ENCODE assay signal across 1 cellular context in the genomic region with DNA sequence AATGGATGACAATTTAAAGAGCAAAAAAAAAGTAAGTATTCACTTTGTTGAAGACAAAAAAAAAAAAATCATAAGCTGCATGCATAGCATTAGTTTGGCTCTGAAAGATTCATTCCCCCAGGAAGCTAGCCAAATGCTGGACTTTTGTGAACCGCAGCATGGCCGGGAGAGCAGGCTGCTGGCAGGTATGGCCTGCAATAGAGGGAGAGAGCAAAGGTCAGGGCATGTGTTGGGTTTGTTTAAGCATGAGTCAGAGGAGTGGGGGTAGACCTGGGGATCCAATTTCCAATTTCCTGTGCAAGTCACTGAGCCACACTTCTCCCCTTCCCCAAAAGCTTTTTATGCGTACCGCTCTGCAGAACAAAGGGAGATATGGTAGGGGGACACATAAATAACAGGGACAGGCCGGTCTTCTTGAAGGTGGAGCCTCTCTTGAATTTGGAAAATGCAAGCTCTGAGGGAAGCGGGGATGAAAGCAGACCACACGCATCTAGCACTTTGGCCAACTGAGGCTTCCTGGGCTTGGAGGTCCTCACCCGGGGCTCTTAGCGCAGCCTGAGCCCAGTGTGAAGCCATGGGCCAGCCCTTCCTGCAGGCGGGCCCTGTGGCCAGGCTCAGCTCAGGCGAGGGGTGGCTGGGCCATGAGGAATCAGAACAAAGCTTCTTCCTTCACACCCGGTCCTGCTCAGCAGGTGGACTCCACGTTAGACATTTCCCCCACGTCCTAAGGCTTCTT.
TF ChIP-seq lines count a peak whose summit lies in the region.

No MANE protein-coding gene starts in this region.

TF ChIP-seq in K562, 482 proteins besides CTCF, POLR2A, EP300 and RAD21 (continued from another document and continues in another):
- TF ChIP-seq, protein P1, sequence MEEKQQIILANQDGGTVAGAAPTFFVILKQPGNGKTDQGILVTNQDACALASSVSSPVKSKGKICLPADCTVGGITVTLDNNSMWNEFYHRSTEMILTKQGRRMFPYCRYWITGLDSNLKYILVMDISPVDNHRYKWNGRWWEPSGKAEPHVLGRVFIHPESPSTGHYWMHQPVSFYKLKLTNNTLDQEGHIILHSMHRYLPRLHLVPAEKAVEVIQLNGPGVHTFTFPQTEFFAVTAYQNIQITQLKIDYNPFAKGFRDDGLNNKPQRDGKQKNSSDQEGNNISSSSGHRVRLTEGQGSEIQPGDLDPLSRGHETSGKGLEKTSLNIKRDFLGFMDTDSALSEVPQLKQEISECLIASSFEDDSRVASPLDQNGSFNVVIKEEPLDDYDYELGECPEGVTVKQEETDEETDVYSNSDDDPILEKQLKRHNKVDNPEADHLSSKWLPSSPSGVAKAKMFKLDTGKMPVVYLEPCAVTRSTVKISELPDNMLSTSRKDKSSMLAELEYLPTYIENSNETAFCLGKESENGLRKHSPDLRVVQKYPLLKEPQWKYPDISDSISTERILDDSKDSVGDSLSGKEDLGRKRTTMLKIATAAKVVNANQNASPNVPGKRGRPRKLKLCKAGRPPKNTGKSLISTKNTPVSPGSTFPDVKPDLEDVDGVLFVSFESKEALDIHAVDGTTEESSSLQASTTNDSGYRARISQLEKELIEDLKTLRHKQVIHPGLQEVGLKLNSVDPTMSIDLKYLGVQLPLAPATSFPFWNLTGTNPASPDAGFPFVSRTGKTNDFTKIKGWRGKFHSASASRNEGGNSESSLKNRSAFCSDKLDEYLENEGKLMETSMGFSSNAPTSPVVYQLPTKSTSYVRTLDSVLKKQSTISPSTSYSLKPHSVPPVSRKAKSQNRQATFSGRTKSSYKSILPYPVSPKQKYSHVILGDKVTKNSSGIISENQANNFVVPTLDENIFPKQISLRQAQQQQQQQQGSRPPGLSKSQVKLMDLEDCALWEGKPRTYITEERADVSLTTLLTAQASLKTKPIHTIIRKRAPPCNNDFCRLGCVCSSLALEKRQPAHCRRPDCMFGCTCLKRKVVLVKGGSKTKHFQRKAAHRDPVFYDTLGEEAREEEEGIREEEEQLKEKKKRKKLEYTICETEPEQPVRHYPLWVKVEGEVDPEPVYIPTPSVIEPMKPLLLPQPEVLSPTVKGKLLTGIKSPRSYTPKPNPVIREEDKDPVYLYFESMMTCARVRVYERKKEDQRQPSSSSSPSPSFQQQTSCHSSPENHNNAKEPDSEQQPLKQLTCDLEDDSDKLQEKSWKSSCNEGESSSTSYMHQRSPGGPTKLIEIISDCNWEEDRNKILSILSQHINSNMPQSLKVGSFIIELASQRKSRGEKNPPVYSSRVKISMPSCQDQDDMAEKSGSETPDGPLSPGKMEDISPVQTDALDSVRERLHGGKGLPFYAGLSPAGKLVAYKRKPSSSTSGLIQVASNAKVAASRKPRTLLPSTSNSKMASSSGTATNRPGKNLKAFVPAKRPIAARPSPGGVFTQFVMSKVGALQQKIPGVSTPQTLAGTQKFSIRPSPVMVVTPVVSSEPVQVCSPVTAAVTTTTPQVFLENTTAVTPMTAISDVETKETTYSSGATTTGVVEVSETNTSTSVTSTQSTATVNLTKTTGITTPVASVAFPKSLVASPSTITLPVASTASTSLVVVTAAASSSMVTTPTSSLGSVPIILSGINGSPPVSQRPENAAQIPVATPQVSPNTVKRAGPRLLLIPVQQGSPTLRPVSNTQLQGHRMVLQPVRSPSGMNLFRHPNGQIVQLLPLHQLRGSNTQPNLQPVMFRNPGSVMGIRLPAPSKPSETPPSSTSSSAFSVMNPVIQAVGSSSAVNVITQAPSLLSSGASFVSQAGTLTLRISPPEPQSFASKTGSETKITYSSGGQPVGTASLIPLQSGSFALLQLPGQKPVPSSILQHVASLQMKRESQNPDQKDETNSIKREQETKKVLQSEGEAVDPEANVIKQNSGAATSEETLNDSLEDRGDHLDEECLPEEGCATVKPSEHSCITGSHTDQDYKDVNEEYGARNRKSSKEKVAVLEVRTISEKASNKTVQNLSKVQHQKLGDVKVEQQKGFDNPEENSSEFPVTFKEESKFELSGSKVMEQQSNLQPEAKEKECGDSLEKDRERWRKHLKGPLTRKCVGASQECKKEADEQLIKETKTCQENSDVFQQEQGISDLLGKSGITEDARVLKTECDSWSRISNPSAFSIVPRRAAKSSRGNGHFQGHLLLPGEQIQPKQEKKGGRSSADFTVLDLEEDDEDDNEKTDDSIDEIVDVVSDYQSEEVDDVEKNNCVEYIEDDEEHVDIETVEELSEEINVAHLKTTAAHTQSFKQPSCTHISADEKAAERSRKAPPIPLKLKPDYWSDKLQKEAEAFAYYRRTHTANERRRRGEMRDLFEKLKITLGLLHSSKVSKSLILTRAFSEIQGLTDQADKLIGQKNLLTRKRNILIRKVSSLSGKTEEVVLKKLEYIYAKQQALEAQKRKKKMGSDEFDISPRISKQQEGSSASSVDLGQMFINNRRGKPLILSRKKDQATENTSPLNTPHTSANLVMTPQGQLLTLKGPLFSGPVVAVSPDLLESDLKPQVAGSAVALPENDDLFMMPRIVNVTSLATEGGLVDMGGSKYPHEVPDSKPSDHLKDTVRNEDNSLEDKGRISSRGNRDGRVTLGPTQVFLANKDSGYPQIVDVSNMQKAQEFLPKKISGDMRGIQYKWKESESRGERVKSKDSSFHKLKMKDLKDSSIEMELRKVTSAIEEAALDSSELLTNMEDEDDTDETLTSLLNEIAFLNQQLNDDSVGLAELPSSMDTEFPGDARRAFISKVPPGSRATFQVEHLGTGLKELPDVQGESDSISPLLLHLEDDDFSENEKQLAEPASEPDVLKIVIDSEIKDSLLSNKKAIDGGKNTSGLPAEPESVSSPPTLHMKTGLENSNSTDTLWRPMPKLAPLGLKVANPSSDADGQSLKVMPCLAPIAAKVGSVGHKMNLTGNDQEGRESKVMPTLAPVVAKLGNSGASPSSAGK (IDR thresholded peaks at IDR 0.05) = peak; percentile 85
- TF ChIP-seq TSC22D4 (tag; IDR thresholded peaks at IDR 0.05) (no peak), GATAD2B (IDR thresholded peaks at IDR 0.05; ENCODE audit: borderline replicate concordance) (peak; percentile 16; the same call in 1 of the 2 replicates), FOXJ3 (CRISPR knock-in tag; IDR thresholded peaks at IDR 0.05) (no peak), ZNF224 (CRISPR knock-in tag; IDR thresholded peaks at IDR 0.05) (no peak), TBP (optimal IDR thresholded peaks at IDR 0.05; ENCODE audit: low read depth, low read length) (no peak), ETV1 (tag; conservative IDR thresholded peaks at IDR 0.05; ENCODE audit: low read depth) (peak; percentile 54; the same call in 1 of the 2 replicates), FIP1L1 (IDR thresholded peaks at IDR 0.05; ENCODE audit: low read depth, low read length, poor library complexity, severe bottlenecking) (no peak), CAMTA2 (CRISPR knock-in tag; conservative IDR thresholded peaks at IDR 0.05) (peak; percentile 91), SNRNP70 (optimal IDR thresholded peaks at IDR 0.05; ENCODE audit: low read depth, low read length) (no peak), ATF1 (CRISPR knock-in tag; IDR thresholded peaks at IDR 0.05) (no peak), ATF1 (tag; IDR thresholded peaks at IDR 0.05) (no peak), DIDO1 (tag; IDR thresholded peaks at IDR 0.05; ENCODE audit: low read depth) (no peak)
- TF ChIP-seq, protein P2, sequence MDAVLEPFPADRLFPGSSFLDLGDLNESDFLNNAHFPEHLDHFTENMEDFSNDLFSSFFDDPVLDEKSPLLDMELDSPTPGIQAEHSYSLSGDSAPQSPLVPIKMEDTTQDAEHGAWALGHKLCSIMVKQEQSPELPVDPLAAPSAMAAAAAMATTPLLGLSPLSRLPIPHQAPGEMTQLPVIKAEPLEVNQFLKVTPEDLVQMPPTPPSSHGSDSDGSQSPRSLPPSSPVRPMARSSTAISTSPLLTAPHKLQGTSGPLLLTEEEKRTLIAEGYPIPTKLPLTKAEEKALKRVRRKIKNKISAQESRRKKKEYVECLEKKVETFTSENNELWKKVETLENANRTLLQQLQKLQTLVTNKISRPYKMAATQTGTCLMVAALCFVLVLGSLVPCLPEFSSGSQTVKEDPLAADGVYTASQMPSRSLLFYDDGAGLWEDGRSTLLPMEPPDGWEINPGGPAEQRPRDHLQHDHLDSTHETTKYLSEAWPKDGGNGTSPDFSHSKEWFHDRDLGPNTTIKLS (IDR thresholded peaks at IDR 0.05; ENCODE audit: borderline replicate concordance, low read depth) = no peak; the same call in none of the 2 replicates
- TF ChIP-seq, protein P3, sequence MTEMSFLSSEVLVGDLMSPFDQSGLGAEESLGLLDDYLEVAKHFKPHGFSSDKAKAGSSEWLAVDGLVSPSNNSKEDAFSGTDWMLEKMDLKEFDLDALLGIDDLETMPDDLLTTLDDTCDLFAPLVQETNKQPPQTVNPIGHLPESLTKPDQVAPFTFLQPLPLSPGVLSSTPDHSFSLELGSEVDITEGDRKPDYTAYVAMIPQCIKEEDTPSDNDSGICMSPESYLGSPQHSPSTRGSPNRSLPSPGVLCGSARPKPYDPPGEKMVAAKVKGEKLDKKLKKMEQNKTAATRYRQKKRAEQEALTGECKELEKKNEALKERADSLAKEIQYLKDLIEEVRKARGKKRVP (CRISPR knock-in tag; IDR thresholded peaks at IDR 0.05) = no peak
- TF ChIP-seq, protein P4, sequence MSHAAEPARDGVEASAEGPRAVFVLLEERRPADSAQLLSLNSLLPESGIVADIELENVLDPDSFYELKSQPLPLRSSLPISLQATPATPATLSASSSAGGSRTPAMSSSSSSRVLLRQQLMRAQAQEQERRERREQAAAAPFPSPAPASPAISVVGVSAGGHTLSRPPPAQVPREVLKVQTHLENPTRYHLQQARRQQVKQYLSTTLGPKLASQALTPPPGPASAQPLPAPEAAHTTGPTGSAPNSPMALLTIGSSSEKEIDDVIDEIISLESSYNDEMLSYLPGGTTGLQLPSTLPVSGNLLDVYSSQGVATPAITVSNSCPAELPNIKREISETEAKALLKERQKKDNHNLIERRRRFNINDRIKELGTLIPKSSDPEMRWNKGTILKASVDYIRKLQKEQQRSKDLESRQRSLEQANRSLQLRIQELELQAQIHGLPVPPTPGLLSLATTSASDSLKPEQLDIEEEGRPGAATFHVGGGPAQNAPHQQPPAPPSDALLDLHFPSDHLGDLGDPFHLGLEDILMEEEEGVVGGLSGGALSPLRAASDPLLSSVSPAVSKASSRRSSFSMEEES (CRISPR knock-in tag; IDR thresholded peaks at IDR 0.05) = no peak
- TF ChIP-seq, protein P5, sequence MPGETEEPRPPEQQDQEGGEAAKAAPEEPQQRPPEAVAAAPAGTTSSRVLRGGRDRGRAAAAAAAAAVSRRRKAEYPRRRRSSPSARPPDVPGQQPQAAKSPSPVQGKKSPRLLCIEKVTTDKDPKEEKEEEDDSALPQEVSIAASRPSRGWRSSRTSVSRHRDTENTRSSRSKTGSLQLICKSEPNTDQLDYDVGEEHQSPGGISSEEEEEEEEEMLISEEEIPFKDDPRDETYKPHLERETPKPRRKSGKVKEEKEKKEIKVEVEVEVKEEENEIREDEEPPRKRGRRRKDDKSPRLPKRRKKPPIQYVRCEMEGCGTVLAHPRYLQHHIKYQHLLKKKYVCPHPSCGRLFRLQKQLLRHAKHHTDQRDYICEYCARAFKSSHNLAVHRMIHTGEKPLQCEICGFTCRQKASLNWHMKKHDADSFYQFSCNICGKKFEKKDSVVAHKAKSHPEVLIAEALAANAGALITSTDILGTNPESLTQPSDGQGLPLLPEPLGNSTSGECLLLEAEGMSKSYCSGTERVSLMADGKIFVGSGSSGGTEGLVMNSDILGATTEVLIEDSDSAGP (CRISPR knock-in tag; IDR thresholded peaks at IDR 0.05) = no peak
- TF ChIP-seq, protein P6, sequence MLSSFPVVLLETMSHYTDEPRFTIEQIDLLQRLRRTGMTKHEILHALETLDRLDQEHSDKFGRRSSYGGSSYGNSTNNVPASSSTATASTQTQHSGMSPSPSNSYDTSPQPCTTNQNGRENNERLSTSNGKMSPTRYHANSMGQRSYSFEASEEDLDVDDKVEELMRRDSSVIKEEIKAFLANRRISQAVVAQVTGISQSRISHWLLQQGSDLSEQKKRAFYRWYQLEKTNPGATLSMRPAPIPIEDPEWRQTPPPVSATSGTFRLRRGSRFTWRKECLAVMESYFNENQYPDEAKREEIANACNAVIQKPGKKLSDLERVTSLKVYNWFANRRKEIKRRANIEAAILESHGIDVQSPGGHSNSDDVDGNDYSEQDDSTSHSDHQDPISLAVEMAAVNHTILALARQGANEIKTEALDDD (IDR thresholded peaks at IDR 0.05) = no peak
- TF ChIP-seq, protein P7, sequence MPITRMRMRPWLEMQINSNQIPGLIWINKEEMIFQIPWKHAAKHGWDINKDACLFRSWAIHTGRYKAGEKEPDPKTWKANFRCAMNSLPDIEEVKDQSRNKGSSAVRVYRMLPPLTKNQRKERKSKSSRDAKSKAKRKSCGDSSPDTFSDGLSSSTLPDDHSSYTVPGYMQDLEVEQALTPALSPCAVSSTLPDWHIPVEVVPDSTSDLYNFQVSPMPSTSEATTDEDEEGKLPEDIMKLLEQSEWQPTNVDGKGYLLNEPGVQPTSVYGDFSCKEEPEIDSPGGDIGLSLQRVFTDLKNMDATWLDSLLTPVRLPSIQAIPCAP (CRISPR knock-in tag; IDR thresholded peaks at IDR 0.05; ENCODE audit: borderline replicate concordance) = no peak
- TF ChIP-seq, protein P8, sequence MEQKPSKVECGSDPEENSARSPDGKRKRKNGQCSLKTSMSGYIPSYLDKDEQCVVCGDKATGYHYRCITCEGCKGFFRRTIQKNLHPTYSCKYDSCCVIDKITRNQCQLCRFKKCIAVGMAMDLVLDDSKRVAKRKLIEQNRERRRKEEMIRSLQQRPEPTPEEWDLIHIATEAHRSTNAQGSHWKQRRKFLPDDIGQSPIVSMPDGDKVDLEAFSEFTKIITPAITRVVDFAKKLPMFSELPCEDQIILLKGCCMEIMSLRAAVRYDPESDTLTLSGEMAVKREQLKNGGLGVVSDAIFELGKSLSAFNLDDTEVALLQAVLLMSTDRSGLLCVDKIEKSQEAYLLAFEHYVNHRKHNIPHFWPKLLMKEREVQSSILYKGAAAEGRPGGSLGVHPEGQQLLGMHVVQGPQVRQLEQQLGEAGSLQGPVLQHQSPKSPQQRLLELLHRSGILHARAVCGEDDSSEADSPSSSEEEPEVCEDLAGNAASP (IDR thresholded peaks at IDR 0.05) = no peak
- TF ChIP-seq, protein P9, sequence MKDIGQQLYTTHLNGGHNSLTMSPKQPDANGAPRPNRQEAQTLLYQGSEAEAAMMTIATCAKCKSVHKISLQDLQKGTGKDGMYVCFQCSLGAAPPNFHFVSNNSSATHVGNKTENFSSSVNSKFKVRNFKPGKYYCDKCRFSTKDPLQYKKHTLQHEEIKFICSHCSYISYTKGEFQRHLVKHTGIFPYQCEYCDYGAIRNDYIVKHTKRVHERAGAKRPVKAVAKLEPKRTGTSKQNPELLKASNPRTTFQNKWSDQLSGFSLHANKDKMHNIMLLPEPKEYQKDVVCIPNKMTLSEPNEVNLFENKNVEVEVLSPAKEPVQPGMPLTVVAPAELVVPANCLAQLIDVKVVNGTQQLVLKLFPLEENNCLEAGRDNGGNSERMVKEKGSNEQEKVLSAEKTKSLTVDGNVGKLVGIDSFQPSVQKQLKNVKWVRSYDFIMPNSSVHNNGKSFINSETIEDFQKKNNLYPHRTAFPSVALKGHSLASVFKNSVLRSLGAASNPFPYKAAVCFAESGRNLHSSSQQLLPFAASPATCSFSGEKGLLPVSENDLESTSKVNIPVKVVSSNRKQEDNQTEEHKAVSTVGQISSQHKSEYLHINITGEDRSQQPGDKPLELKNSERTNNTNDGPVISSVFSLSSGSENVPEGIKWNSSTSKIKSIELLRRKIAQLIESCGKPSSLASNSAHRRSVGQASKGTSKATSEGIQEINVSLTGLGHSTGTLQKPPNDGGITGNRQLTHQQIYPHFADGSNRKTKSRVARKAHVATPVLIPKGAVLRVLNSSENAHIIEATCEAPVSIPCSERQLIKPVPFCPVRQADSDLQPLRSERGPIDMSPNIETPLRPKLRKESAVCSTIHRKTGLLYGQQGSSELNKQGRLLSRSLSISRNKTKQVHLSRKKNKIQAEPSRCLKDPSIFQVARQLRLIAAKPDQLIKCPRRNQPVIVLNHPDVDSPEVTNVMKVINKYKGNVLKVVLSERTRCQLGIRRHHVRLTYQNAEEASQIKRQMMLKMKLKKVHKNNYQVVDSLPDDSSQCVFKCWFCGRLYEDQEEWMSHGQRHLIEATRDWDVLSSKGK (CRISPR knock-in tag; IDR thresholded peaks at IDR 0.05) = no peak
